Comparison of ENCODE assay signal across 11 cellular contexts in genomic region chr12:75483411-75483810, GRCh38. TPM values are rescaled to one million over a fixed set of nuclear protein-coding genes. Genes with fewer than 3 reads are reported as not detected.
DNase-seq lines count a peak whose midpoint lies in the region; ATAC-seq and TF ChIP-seq lines count a peak whose summit lies in the region.
"Had no signal": no experiment of that assay in that cellular context is flagged by ENCODE, and none has a peak within 500 bp of the region (broad histone marks: within the 10 kb centered on the region; RNA-seq: fewer than 3 reads in every experiment).

No MANE protein-coding gene starts in this region.

- H3K4me1 ChIP-seq in stomach smooth muscle (ENCODE audit: control insufficient read depth, insufficient read depth, low read length): peaks cover 14% of the 10 kb centered on the region

- ATAC-seq in HG03025 (IDR thresholded peaks at IDR 0.05; ENCODE audit: low FRiP score, unreplicated experiment): no peak

- peak overlapping the region in 1 of 2 donors; percentile 30 for H3K9ac ChIP-seq in stomach smooth muscle (ENCODE audit: low read length in 2 of 2)

- TF ChIP-seq CTCF in fibroblast of the aortic adventitia (IDR thresholded peaks at IDR 0.05; ENCODE audit: insufficient read depth, low read length): no peak

- peak overlapping the region; percentile 91 for H3K4me3 Mint-ChIP-seq in activated CD4-positive, alpha-beta T cell treated with anti-CD3 and anti-CD28 coated beads, Interleukin-2, amount 10 ng/mL, durations not matched to agents 7 days and 5 days

- H3K9me3 Mint-ChIP-seq in activated CD4-positive, alpha-beta T cell treated with anti-CD3 and anti-CD28 coated beads, Interleukin-2, amount 10 ng/mL, durations not matched to agents 7 days and 5 days: no peaks in the 10 kb centered on the region

- no peaks in the 10 kb centered on the region for H3K27me3 ChIP-seq in stomach smooth muscle (ENCODE audit: control insufficient read depth in 1 of 2, insufficient read depth in 2 of 2, low read length in 2 of 2)
- H3K27me3 ChIP-seq: vagina had no signal

- H3K4me3 ChIP-seq in fibroblast of the aortic adventitia (ENCODE audit: low read depth, low read length) (peak overlapping the region; percentile 80), stomach smooth muscle (ENCODE audit: low read length in 2 of 2) (peak overlapping the region; percentile 5 to 44)
- H3K4me3 ChIP-seq: vagina had no signal

- peaks cover 58% of the 10 kb centered on the region for H3K4me1 Mint-ChIP-seq in activated CD4-positive, alpha-beta T cell treated with anti-CD3 and anti-CD28 coated beads, Interleukin-2, amount 10 ng/mL, durations not matched to agents 7 days and 5 days

- H3K36me3 Mint-ChIP-seq in activated CD4-positive, alpha-beta T cell treated with anti-CD3 and anti-CD28 coated beads, Interleukin-2, amount 10 ng/mL, durations not matched to agents 7 days and 5 days (ENCODE audit: low read depth): peaks cover 23% of the 10 kb centered on the region

- H3K27ac ChIP-seq in stomach smooth muscle (ENCODE audit: low read length) (peak overlapping the region; percentile 37), substantia nigra (ENCODE audit: low read depth, low read length, poor library complexity, severe bottlenecking) (no peak overlapping the region)

- H3K27me3 Mint-ChIP-seq in activated CD4-positive, alpha-beta T cell treated with anti-CD3 and anti-CD28 coated beads, Interleukin-2, amount 10 ng/mL, durations not matched to agents 7 days and 5 days: no peaks in the 10 kb centered on the region

- H3K9me3 ChIP-seq in stomach smooth muscle (ENCODE audit: control insufficient read depth in 2 of 2, low read length in 2 of 2): no peaks in the 10 kb centered on the region
- H3K9me3 ChIP-seq: vagina had no signal

- no peaks in the 10 kb centered on the region for H3K36me3 ChIP-seq in stomach smooth muscle (ENCODE audit: control insufficient read depth in 2 of 2, insufficient read depth in 2 of 2, low read length in 2 of 2)
- H3K36me3 ChIP-seq: vagina had no signal

- CTCF ChIA-PET in activated CD4-positive, alpha-beta T cell treated with anti-CD3 and anti-CD28 coated beads, Interleukin-2, amount 10 ng/mL, durations not matched to agents 7 days and 5 days (lab: Charles Lee): interaction anchor here (0.9 to 4.4 kb wide), 8 partner anchors 12 to 604 kb away, joined by 3 to 18 read pairs (median 6); partner anchors contain the start of gene GLIPR1L2

- POLR2A ChIA-PET in activated CD4-positive, alpha-beta T cell treated with anti-CD3 and anti-CD28 coated beads, Interleukin-2, amount 10 ng/mL, durations not matched to agents 7 days and 5 days (lab: Charles Lee): no interaction called here

- H3K27ac Mint-ChIP-seq in activated CD4-positive, alpha-beta T cell treated with anti-CD3 and anti-CD28 coated beads, Interleukin-2, amount 10 ng/mL, durations not matched to agents 7 days and 5 days: peak overlapping the region; percentile 97

- DNase-seq in activated CD4-positive, alpha-beta T cell treated with anti-CD3 and anti-CD28 coated beads, Interleukin-2, amount 10 ng/mL, durations not matched to agents 7 days and 5 days: no peak
- DNase-seq in activated CD4-positive, alpha-beta T cell treated with anti-CD3 and anti-CD28 coated beads for 4 hours: no peak
- DNase-seq in RKO (ENCODE audit: low spot score) (peak; percentile 57), fibroblast of the aortic adventitia (ENCODE audit: low read depth) (peak; percentile 56), substantia nigra (lab: John Stamatoyannopoulos, UW) (no peak), GDM1 (lab: John Stamatoyannopoulos, UW) (no peak)
- DNase-seq: NCI-H1105 treated with DMSO at 0.1 percent for 48 hours; stimulated activated CD4-positive, alpha-beta T cell treated with anti-CD3 and anti-CD28 coated beads, Interleukin-2, amount 100 ng/mL, for 24 hours had no signal

RNA-seq across cellular contexts. Expression of gene GLIPR1, which starts 2.9 kb away (rescaled TPM):
- total RNA-seq in activated CD4-positive, alpha-beta T cell treated with anti-CD3 and anti-CD28 coated beads, Interleukin-2, amount 10 ng/mL, durations not matched to agents 7 days and 5 days: 10 to 100 TPM; 35.2 to 43.6 TPM
- 5.2 and 167 TPM in 2 replicates for total RNA-seq in fibroblast of the aortic adventitia (ENCODE audit: low replicate concordance)

RNA-seq across cellular contexts. Expression of gene KRR1, which starts 28.0 kb away (rescaled TPM):
- 10 to 100 TPM; 72.6 to 75.3 TPM for total RNA-seq in activated CD4-positive, alpha-beta T cell treated with anti-CD3 and anti-CD28 coated beads, Interleukin-2, amount 10 ng/mL, durations not matched to agents 7 days and 5 days
- 27.0 and 71.4 TPM in 2 replicates for total RNA-seq in fibroblast of the aortic adventitia (ENCODE audit: low replicate concordance)

Comparison
In these comparisons a context has a peak if more than half of its experiments do, and no peak if none do; other contexts are left out.
1. DNase-seq: peak in RKO (single experiment) and fibroblast of the aortic adventitia (single experiment); none in activated CD4-positive, alpha-beta T cell treated with anti-CD3 and anti-CD28 coated beads, Interleukin-2, amount 10 ng/mL, durations not matched to agents 7 days and 5 days (single experiment), activated CD4-positive, alpha-beta T cell treated with anti-CD3 and anti-CD28 coated beads for 4 hours (0 of 2), substantia nigra (0 of 49) and GDM1 (single experiment).